8 cellular contexts compared by ENCODE assay signal in the genomic region with DNA sequence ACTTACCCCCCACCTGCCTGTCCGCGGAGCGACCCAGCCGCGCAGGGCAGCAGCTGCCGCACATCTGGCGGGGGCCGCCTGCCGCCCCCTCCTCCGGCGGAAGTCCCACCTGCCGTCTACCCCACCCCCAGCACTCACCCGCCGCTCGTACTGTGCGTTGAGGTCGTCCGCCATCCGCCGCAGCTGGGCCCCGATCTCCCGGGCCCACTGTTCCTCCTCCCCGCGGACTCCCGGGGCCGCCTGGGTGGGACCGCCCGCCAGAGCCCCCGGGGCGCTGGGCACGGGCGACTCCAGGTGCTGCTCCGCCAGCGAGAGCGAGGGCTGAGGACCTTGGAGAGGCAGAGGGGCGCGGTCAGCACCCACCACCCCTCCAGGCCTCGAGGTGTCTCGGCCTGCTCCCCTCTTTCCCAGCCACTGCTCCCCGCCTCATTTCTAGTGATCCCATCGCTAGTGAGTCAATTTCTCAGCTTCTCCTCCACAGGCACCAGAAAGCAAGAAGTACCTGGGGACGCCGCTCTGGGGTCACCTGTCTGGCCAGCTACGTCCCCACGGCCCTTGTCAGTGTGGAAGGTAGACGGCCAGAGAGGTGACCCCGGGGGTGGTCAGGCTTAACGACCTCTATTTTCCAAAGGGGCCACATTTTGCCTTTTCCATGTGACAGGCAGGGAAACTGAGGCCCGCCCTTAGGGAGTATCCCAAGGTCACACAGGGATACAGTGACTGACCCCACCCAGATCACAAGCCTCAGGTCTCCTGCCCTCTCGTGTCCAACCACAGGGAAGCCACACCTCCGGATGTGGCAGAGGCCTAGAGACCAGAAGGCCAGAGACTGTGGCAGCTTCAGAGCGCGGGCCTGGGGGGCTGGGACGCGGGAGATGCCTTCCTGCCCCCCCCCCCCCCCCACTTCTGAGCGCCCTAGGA. TPM values are rescaled to one million over a fixed set of nuclear protein-coding genes. Genes with fewer than 3 reads are reported as not detected.
DNase-seq lines count a peak whose midpoint lies in the region; ATAC-seq and TF ChIP-seq lines count a peak whose summit lies in the region.

No MANE protein-coding gene starts in this region.

- H3K9me3 Mint-ChIP-seq in CD14-positive monocyte = peaks cover 0 to 2% (median 0%) of the 10 kb centered on the region in 7 donors

- TF ChIP-seq CTCF in CD14-positive monocyte (IDR thresholded peaks at IDR 0.05) (no peak), ascending aorta (IDR thresholded peaks at IDR 0.05) (no peak)

- H3K36me3 Mint-ChIP-seq in CD14-positive monocyte = peaks cover 17 to 30% of the 10 kb centered on the region in 2 donors

- DNase-seq in CD14-positive monocyte (ENCODE audit: low spot score) (peak; percentile 90), RKO (ENCODE audit: low spot score) (peak; percentile 93), ascending aorta (ENCODE audit: low spot score in 2 of 2) (peak; percentile 86 to 93), hepatic stellate cell (ENCODE audit: low spot score) (peak; percentile 76), renal cortical epithelial cell (ENCODE audit: low read depth) (peak; percentile 63), GOT3 (lab: John Stamatoyannopoulos, UW) (no peak)

- peaks cover 18 to 23% of the 10 kb centered on the region in 2 donors for H3K36me3 ChIP-seq in ascending aorta

- peak overlapping the region; percentile 100 for H3K27ac ChIP-seq in ascending aorta

- H3K4me3 ChIP-seq in ascending aorta = peak overlapping the region; percentile 88 to 91

- peak overlapping the region; percentile 96 to 99 (median 98) for H3K27ac Mint-ChIP-seq in CD14-positive monocyte

- H3K4me1 ChIP-seq in ascending aorta = peaks cover 14 to 29% of the 10 kb centered on the region in 2 donors

- ATAC-seq in GM18873 (IDR thresholded peaks at IDR 0.05; ENCODE audit: low FRiP score, unreplicated experiment) (peak; percentile 28), HG03342 (IDR thresholded peaks at IDR 0.05; ENCODE audit: unreplicated experiment) (peak; percentile 24)

- no peaks in the 10 kb centered on the region for H3K9me3 ChIP-seq in ascending aorta

- H3K4me3 Mint-ChIP-seq in CD14-positive monocyte = peak overlapping the region; percentile 87 to 88

- H3K27me3 ChIP-seq in ascending aorta = no peaks in the 10 kb centered on the region

- H3K27me3 Mint-ChIP-seq in CD14-positive monocyte (ENCODE audit: low read depth in 3 of 3) = peaks cover 2 to 6% (median 5%) of the 10 kb centered on the region in 3 donors

- intact Hi-C loops in CD14-positive monocyte (cut with micrococcal nuclease) (loop anchor here in 1 of 2 donors (2.0 kb wide), 1 partner anchor 14 kb away; no protein-coding TSS in a partner anchor), ascending aorta (cut with DNase I) (loop anchor here (1.0 kb wide), 3 partner anchors 18 to 50 kb away; a partner anchor contains a TSS)

- H3K4me1 Mint-ChIP-seq in CD14-positive monocyte = peaks cover 17% of the 10 kb centered on the region

RNA-seq across cellular contexts. Expression of a gene that starts 4.3 kb away (rescaled TPM):
- polyA plus RNA-seq in CD14-positive monocyte = 1 to 10 TPM; 2.5 to 4.8 TPM
- total RNA-seq in ascending aorta = 14.9 TPM
- total RNA-seq in renal cortical epithelial cell = 21.1 and 29.7 TPM in 2 replicates

RNA-seq across cellular contexts. Expression of a gene that starts 29.6 kb away (rescaled TPM):
- 1 to 10 TPM; 6.3 to 7.6 TPM for polyA plus RNA-seq in CD14-positive monocyte
- total RNA-seq in ascending aorta (45.3 TPM), renal cortical epithelial cell (4.0 and 9.8 TPM in 2 replicates)

RNA-seq across cellular contexts. Expression of a gene that starts 48.0 kb away (rescaled TPM):
- 1 to 10 TPM; 6.5 to 7.3 TPM for polyA plus RNA-seq in CD14-positive monocyte
- total RNA-seq in ascending aorta (33.7 TPM), renal cortical epithelial cell (1.4 and 1.8 TPM in 2 replicates)

Comparison
In these comparisons a context has a peak if more than half of its experiments do, and no peak if none do; other contexts are left out.
1. RNA of a gene that starts 48.0 kb away (total RNA-seq): 33.7 TPM in ascending aorta (single experiment); 1.4 to 1.8 TPM in renal cortical epithelial cell; every median in the first group is over 10 times any median in the second.